In genomic region chr6:21098744-21099143, GRCh38 we compare ENCODE assay signal across 26 cellular contexts.
DNase-seq lines count a peak whose midpoint lies in the region; ATAC-seq and TF ChIP-seq lines count a peak whose summit lies in the region.
"Had no signal": no experiment of that assay in that cellular context is flagged by ENCODE, and none has a peak within 500 bp of the region (broad histone marks: within the 10 kb centered on the region; RNA-seq: fewer than 3 reads in every experiment).

No MANE protein-coding gene starts in this region.

- H3K9me3 ChIP-seq in Panc1 (ENCODE audit: control insufficient read depth, insufficient read depth, low read depth, low read length): no peaks in the 10 kb centered on the region
- H3K9me3 ChIP-seq: Caco-2, HAP-1, right lobe of liver had no signal

- CTCF ChIA-PET in HEK293T (lab: Yijun Ruan, JAX) (interaction anchor here (0.6 kb wide), 1 partner anchor 12 kb away, joined by 4 read pairs; no protein-coding TSS in a partner anchor), Panc1 (lab: Charles Lee) (no interaction called here)

- H3K36me3 Mint-ChIP-seq in neural crest cell (ENCODE audit: low read depth) (peaks cover 4% of the 10 kb centered on the region), glutamatergic neuron (ENCODE audit: unreplicated experiment) (no peaks in the 10 kb centered on the region)
- peaks cover 27% of the 10 kb centered on the region for H3K36me3 Mint-ChIP-seq in activated T-cell treated with anti-CD3 and anti-CD28 coated beads, Interleukin-2, amount 50 U/mL, for 4 hours (ENCODE audit: insufficient read depth)

- H3K27ac ChIP-seq in Panc1 (ENCODE audit: low read length): peak overlapping the region; percentile 4; the same call in 1 of the 2 replicates
- H3K27ac ChIP-seq: HL-60 had no signal

- H3K36me3 ChIP-seq in Panc1 (ENCODE audit: control insufficient read depth, insufficient read depth, low read length): no peaks in the 10 kb centered on the region
- H3K36me3 ChIP-seq: HAP-1, right lobe of liver had no signal

- H3K4me1 Mint-ChIP-seq in neural crest cell: peaks cover 47% of the 10 kb centered on the region
- peaks cover 16% of the 10 kb centered on the region for H3K4me1 Mint-ChIP-seq in glutamatergic neuron (ENCODE audit: low read depth, unreplicated experiment)
- peaks cover 24% of the 10 kb centered on the region for H3K4me1 Mint-ChIP-seq in activated T-cell treated with anti-CD3 and anti-CD28 coated beads, Interleukin-2, amount 50 U/mL, for 4 hours (ENCODE audit: low read depth)

- ATAC-seq in Panc1 (no peak), HG03439 (IDR thresholded peaks at IDR 0.05; ENCODE audit: unreplicated experiment) (no peak)
- ATAC-seq in activated T-cell treated with anti-CD3 and anti-CD28 coated beads, Interleukin-2, amount 50 U/mL, for 4 hours: no peak
- ATAC-seq: activated CD8-positive, alpha-beta T cell treated with anti-CD3 and anti-CD28 coated beads, Interleukin-2, amount 10 ng/mL, durations not matched to agents 7 days and 5 days; activated naive CD8-positive, alpha-beta T cell treated with anti-CD3 and anti-CD28 coated beads, Interleukin-2, amount 50 U/mL, for 24 hours had no signal

- H3K4me3 Mint-ChIP-seq in neural crest cell: no peak overlapping the region
- no peak overlapping the region for H3K4me3 Mint-ChIP-seq in glutamatergic neuron (ENCODE audit: unreplicated experiment)
- no peak overlapping the region for H3K4me3 Mint-ChIP-seq in activated T-cell treated with anti-CD3 and anti-CD28 coated beads, Interleukin-2, amount 50 U/mL, for 4 hours
- H3K4me3 Mint-ChIP-seq: activated CD8-positive, alpha-beta T cell treated with anti-CD3 and anti-CD28 coated beads, Interleukin-2, amount 10 ng/mL, durations not matched to agents 7 days and 5 days; activated naive CD8-positive, alpha-beta T cell treated with anti-CD3 and anti-CD28 coated beads, Interleukin-2, amount 50 U/mL, for 24 hours; nephron; stimulated activated naive CD8-positive, alpha-beta T cell treated with anti-CD3 and anti-CD28 coated beads, Interleukin-15, Interleukin-2, amounts not matched to agents 100 ng/mL and 50 ng/mL, for 24 hours had no signal

- H3K27ac Mint-ChIP-seq in neural crest cell (ENCODE audit: unreplicated experiment) (peak overlapping the region; percentile 70), glutamatergic neuron (ENCODE audit: unreplicated experiment) (no peak overlapping the region)
- H3K27ac Mint-ChIP-seq: activated CD8-positive, alpha-beta T cell treated with anti-CD3 and anti-CD28 coated beads, Interleukin-2, amount 10 ng/mL, durations not matched to agents 7 days and 5 days; activated naive CD8-positive, alpha-beta T cell treated with anti-CD3 and anti-CD28 coated beads, Interleukin-2, amount 50 U/mL, for 24 hours; stimulated activated naive CD8-positive, alpha-beta T cell treated with anti-CD3 and anti-CD28 coated beads, Interleukin-15, Interleukin-2, amounts not matched to agents 100 ng/mL and 50 ng/mL, for 24 hours had no signal

- in situ Hi-C loops in Panc1 (cut with HindIII; ENCODE audit: low pct_unique_long_range_greater_than_20kb, low sequenced_read_pairs): no loop called here

- BruUV-seq in Panc1 (replicated peaks; lab: Mats Ljungman, UMichigan): no TSS peak

- H3K27me3 Mint-ChIP-seq in neural crest cell (ENCODE audit: low read depth) (no peaks in the 10 kb centered on the region), glutamatergic neuron (ENCODE audit: unreplicated experiment) (no peaks in the 10 kb centered on the region)
- H3K27me3 Mint-ChIP-seq in activated T-cell treated with anti-CD3 and anti-CD28 coated beads, Interleukin-2, amount 50 U/mL, for 4 hours (ENCODE audit: low read depth): no peaks in the 10 kb centered on the region
- H3K27me3 Mint-ChIP-seq: activated naive CD8-positive, alpha-beta T cell treated with anti-CD3 and anti-CD28 coated beads, Interleukin-2, amount 50 U/mL, for 24 hours; stimulated activated naive CD8-positive, alpha-beta T cell treated with anti-CD3 and anti-CD28 coated beads, Interleukin-15, Interleukin-2, amounts not matched to agents 100 ng/mL and 50 ng/mL, for 24 hours had no signal

- DNase-seq in NCI-H2107 treated with DMSO at 0.1 percent for 48 hours (lab: John Stamatoyannopoulos, UW; ENCODE audit: unreplicated experiment) (peak; percentile 82), NCI-H2107 (lab: John Stamatoyannopoulos, UW) (no peak), HEK293T (ENCODE audit: extremely low spot score) (peak; percentile 49), Panc1 (ENCODE audit: low read depth, low spot score) (no peak), neural crest cell (ENCODE audit: low read depth, low spot score) (no peak), glutamatergic neuron (no peak)
- DNase-seq in activated T-cell treated with anti-CD3 and anti-CD28 coated beads, Interleukin-2, amount 50 U/mL, for 4 hours: no peak
- DNase-seq: ACHN; activated CD4-positive, alpha-beta T cell treated with anti-CD3 and anti-CD28 coated beads for 1 hour; activated CD8-positive, alpha-beta T cell treated with anti-CD3 and anti-CD28 coated beads, Interleukin-2, amount 10 ng/mL, durations not matched to agents 7 days and 5 days; activated gamma-delta T cell; activated naive CD8-positive, alpha-beta T cell treated with anti-CD3 and anti-CD28 coated beads, Interleukin-2, amount 50 U/mL, for 24 hours; Caco-2; effector CD8-positive, alpha-beta T cell; EL; erythroblast; foreskin fibroblast; Kasumi-1; NCI-H446; right lobe of liver; RPMI8226 had no signal

- H3K27me3 ChIP-seq in Panc1 (ENCODE audit: control insufficient read depth, insufficient read depth, low read length): no peaks in the 10 kb centered on the region
- H3K27me3 ChIP-seq: right lobe of liver had no signal

- no peak overlapping the region for H3K4me3 ChIP-seq in Panc1 (ENCODE audit: low read depth in 2 of 2, low read length in 2 of 2)
- H3K4me3 ChIP-seq: HAP-1 had no signal

- no peaks in the 10 kb centered on the region for H3K4me1 ChIP-seq in Panc1 (ENCODE audit: control insufficient read depth, insufficient read depth, low read length)

- TF ChIP-seq CTCF in Panc1 (IDR thresholded peaks at IDR 0.05) (no peak), neural crest cell (conservative IDR thresholded peaks at IDR 0.05) (no peak), glutamatergic neuron (IDR thresholded peaks at IDR 0.05; ENCODE audit: partially characterized antibody, unreplicated experiment) (no peak)

- intact Hi-C loops in Panc1 (cut with micrococcal nuclease; ENCODE audit: unreplicated experiment): no loop called here

- POLR2A ChIA-PET in HEK293T (lab: Yijun Ruan, JAX): interaction anchor here (0.9 kb wide), 1 partner anchor 28 kb away, joined by 3 read pairs; no protein-coding TSS in a partner anchor
- POLR2A ChIA-PET in Panc1 (lab: Charles Lee): no interaction called here

- peaks cover 5% of the 10 kb centered on the region for H3K9me3 Mint-ChIP-seq in neural crest cell
- peaks cover 3% of the 10 kb centered on the region for H3K9me3 Mint-ChIP-seq in glutamatergic neuron (ENCODE audit: unreplicated experiment)
- H3K9me3 Mint-ChIP-seq in activated T-cell treated with anti-CD3 and anti-CD28 coated beads, Interleukin-2, amount 50 U/mL, for 4 hours: no peaks in the 10 kb centered on the region
- H3K9me3 Mint-ChIP-seq: activated naive CD8-positive, alpha-beta T cell treated with anti-CD3 and anti-CD28 coated beads, Interleukin-2, amount 50 U/mL, for 24 hours; nephron; stimulated activated naive CD8-positive, alpha-beta T cell treated with anti-CD3 and anti-CD28 coated beads, Interleukin-15, Interleukin-2, amounts not matched to agents 100 ng/mL and 50 ng/mL, for 24 hours had no signal

TF ChIP-seq in HEK293T, 16 proteins besides CTCF, POLR2A, EP300 and RAD21:
- TF ChIP-seq FOXA1 (IDR thresholded peaks at IDR 0.05) (no peak), SUZ12 (IDR thresholded peaks at IDR 0.05) (no peak), SP1 (IDR thresholded peaks at IDR 0.05) (no peak), FOXM1 (IDR thresholded peaks at IDR 0.05; ENCODE audit: borderline replicate concordance) (no peak)

Comparison
In these comparisons a context has a peak if more than half of its experiments do, and no peak if none do; other contexts are left out.
1. DNase-seq: peak in NCI-H2107 treated with DMSO at 0.1 percent for 48 hours (single experiment) and HEK293T (single experiment); none in NCI-H2107 (single experiment), Panc1 (single experiment), neural crest cell (single experiment), glutamatergic neuron (single experiment) and activated T-cell treated with anti-CD3 and anti-CD28 coated beads, Interleukin-2, amount 50 U/mL, for 4 hours (single experiment).